9 cellular contexts compared by ENCODE assay signal in the genomic region with DNA sequence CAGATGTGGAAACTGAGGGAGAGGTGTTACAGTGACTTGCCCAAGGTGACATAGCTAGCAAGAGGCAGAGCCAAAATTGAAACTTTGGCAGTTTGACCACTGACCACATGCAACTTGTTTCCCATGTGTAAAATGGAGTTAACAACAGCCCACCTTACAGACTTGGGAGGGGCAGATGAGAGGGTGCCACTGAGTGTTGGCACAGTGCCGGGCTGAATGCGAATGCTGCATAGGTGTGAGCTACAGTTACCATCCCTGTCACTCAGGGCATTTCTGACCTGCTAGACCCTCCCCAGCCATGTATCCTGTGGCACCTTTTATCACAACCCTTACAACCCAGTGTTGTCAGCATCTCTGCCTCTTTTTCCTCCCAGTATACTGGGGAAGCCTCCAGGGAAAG. TPM values are rescaled to one million over a fixed set of nuclear protein-coding genes. Genes with fewer than 3 reads are reported as not detected.
"Had no signal": no experiment of that assay in that cellular context is flagged by ENCODE, and none has a peak within 500 bp of the region (broad histone marks: within the 10 kb centered on the region; RNA-seq: fewer than 3 reads in every experiment).

No MANE protein-coding gene starts in this region.

- ATAC-seq: HCT116, HepG2, K562 had no signal

- H2AFZ ChIP-seq: GM23248 had no signal

- H3K4me1 ChIP-seq: HAP-1 had no signal

- DNase-seq: GM23248, GOT3, H7, HFFc6 had no signal

- H3K4me3 Mint-ChIP-seq: HFFc6 had no signal

- H3K27ac ChIP-seq: GM23248, HL-60 had no signal

- H3K4me3 ChIP-seq: GM23248, HAP-1, K562 had no signal

- H3K9me3 ChIP-seq: HAP-1 had no signal

- H3K9ac ChIP-seq: GM23248 had no signal

RNA-seq across cellular contexts. Expression of gene MARCHF4, which starts 50.8 kb away (rescaled TPM):
- total RNA-seq: HepG2, K562 had no signal
- polyA plus RNA-seq: HepG2 had no signal
